1 cellular context compared by ENCODE assay signal in the genomic region with DNA sequence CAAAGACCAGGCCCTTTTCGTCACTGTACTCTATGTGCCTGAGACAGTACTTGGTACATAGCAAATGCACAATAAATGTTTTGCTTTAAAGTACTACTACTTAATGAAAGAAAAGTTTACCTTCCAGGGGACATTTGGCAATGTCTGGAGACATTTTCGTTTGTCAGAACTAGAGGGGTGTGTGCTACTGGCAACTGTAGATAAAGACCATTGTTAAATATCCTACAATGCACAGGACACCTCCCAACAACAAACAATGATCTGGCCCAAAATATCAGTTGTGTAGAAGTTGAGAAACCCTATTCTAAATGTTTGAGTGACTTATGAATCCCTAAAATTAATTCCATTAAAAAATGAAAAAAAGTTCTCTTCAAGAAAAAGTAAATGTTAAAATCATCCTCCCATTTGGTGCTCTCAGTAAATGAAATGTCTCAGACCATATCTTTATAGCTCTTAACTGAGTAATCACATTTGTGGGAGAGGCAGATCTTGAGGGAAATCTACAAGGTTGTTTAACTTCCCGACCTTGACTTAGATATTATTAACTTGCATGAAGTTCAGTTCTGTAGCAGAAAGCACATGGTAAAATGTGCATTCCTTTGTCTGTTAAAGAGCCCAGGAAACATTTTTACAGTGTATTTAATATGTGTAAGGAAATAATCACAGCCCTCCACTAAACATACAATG.
TF ChIP-seq lines count a peak whose summit lies in the region.

No MANE protein-coding gene starts in this region.

TF ChIP-seq in H1, 55 proteins besides CTCF, POLR2A, EP300 and RAD21 (continued from another document):
- TF ChIP-seq BCL11A (IDR thresholded peaks at IDR 0.05; ENCODE audit: low read depth in 2 of 2, low read length in 2 of 2) (no peak), RBBP5 (IDR thresholded peaks at IDR 0.05; ENCODE audit: borderline replicate concordance, low read depth, low read length) (no peak), GABPA (IDR thresholded peaks at IDR 0.05; ENCODE audit: borderline replicate concordance, insufficient read depth, low read length) (no peak), SAP30 (IDR thresholded peaks at IDR 0.05; ENCODE audit: insufficient read depth, insufficient replicate concordance, low read length) (no peak), NANOG (IDR thresholded peaks at IDR 0.05; ENCODE audit: insufficient read depth, low read depth, low read length, poor library complexity, severe bottlenecking) (no peak), TAF7 (optimal IDR thresholded peaks at IDR 0.05; ENCODE audit: borderline replicate concordance, low read depth, low read length) (no peak), YY1 (IDR thresholded peaks at IDR 0.05; ENCODE audit: low read depth, low read length) (no peak), EZH2 (IDR thresholded peaks at IDR 0.05; ENCODE audit: low read depth, low read length, severe bottlenecking) (no peak), EGR1 (IDR thresholded peaks at IDR 0.05; ENCODE audit: borderline replicate concordance, low read depth, low read length) (no peak), BRCA1 (IDR thresholded peaks at IDR 0.05; ENCODE audit: low read depth, low read length) (no peak), MAFK (IDR thresholded peaks at IDR 0.05; ENCODE audit: low read depth, low read length) (no peak), CHD2 (IDR thresholded peaks at IDR 0.05; ENCODE audit: low read length) (no peak), SP1 (IDR thresholded peaks at IDR 0.05; ENCODE audit: low read depth, low read length) (no peak), CBX5 (IDR thresholded peaks at IDR 0.05; ENCODE audit: low read depth, low read length) (no peak)
- TF ChIP-seq, protein P1, sequence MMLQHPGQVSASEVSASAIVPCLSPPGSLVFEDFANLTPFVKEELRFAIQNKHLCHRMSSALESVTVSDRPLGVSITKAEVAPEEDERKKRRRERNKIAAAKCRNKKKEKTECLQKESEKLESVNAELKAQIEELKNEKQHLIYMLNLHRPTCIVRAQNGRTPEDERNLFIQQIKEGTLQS (IDR thresholded peaks at IDR 0.05; ENCODE audit: insufficient read depth, low read depth, low read length): no peak
- TF ChIP-seq, protein P2, sequence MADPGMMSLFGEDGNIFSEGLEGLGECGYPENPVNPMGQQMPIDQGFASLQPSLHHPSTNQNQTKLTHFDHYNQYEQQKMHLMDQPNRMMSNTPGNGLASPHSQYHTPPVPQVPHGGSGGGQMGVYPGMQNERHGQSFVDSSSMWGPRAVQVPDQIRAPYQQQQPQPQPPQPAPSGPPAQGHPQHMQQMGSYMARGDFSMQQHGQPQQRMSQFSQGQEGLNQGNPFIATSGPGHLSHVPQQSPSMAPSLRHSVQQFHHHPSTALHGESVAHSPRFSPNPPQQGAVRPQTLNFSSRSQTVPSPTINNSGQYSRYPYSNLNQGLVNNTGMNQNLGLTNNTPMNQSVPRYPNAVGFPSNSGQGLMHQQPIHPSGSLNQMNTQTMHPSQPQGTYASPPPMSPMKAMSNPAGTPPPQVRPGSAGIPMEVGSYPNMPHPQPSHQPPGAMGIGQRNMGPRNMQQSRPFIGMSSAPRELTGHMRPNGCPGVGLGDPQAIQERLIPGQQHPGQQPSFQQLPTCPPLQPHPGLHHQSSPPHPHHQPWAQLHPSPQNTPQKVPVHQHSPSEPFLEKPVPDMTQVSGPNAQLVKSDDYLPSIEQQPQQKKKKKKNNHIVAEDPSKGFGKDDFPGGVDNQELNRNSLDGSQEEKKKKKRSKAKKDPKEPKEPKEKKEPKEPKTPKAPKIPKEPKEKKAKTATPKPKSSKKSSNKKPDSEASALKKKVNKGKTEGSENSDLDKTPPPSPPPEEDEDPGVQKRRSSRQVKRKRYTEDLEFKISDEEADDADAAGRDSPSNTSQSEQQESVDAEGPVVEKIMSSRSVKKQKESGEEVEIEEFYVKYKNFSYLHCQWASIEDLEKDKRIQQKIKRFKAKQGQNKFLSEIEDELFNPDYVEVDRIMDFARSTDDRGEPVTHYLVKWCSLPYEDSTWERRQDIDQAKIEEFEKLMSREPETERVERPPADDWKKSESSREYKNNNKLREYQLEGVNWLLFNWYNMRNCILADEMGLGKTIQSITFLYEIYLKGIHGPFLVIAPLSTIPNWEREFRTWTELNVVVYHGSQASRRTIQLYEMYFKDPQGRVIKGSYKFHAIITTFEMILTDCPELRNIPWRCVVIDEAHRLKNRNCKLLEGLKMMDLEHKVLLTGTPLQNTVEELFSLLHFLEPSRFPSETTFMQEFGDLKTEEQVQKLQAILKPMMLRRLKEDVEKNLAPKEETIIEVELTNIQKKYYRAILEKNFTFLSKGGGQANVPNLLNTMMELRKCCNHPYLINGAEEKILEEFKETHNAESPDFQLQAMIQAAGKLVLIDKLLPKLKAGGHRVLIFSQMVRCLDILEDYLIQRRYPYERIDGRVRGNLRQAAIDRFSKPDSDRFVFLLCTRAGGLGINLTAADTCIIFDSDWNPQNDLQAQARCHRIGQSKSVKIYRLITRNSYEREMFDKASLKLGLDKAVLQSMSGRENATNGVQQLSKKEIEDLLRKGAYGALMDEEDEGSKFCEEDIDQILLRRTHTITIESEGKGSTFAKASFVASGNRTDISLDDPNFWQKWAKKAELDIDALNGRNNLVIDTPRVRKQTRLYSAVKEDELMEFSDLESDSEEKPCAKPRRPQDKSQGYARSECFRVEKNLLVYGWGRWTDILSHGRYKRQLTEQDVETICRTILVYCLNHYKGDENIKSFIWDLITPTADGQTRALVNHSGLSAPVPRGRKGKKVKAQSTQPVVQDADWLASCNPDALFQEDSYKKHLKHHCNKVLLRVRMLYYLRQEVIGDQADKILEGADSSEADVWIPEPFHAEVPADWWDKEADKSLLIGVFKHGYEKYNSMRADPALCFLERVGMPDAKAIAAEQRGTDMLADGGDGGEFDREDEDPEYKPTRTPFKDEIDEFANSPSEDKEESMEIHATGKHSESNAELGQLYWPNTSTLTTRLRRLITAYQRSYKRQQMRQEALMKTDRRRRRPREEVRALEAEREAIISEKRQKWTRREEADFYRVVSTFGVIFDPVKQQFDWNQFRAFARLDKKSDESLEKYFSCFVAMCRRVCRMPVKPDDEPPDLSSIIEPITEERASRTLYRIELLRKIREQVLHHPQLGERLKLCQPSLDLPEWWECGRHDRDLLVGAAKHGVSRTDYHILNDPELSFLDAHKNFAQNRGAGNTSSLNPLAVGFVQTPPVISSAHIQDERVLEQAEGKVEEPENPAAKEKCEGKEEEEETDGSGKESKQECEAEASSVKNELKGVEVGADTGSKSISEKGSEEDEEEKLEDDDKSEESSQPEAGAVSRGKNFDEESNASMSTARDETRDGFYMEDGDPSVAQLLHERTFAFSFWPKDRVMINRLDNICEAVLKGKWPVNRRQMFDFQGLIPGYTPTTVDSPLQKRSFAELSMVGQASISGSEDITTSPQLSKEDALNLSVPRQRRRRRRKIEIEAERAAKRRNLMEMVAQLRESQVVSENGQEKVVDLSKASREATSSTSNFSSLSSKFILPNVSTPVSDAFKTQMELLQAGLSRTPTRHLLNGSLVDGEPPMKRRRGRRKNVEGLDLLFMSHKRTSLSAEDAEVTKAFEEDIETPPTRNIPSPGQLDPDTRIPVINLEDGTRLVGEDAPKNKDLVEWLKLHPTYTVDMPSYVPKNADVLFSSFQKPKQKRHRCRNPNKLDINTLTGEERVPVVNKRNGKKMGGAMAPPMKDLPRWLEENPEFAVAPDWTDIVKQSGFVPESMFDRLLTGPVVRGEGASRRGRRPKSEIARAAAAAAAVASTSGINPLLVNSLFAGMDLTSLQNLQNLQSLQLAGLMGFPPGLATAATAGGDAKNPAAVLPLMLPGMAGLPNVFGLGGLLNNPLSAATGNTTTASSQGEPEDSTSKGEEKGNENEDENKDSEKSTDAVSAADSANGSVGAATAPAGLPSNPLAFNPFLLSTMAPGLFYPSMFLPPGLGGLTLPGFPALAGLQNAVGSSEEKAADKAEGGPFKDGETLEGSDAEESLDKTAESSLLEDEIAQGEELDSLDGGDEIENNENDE (IDR thresholded peaks at IDR 0.05; ENCODE audit: insufficient replicate concordance, low read length): no peak
- TF ChIP-seq, protein P3, sequence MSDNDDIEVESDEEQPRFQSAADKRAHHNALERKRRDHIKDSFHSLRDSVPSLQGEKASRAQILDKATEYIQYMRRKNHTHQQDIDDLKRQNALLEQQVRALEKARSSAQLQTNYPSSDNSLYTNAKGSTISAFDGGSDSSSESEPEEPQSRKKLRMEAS (IDR thresholded peaks at IDR 0.05): no peak
